In the genomic region with DNA sequence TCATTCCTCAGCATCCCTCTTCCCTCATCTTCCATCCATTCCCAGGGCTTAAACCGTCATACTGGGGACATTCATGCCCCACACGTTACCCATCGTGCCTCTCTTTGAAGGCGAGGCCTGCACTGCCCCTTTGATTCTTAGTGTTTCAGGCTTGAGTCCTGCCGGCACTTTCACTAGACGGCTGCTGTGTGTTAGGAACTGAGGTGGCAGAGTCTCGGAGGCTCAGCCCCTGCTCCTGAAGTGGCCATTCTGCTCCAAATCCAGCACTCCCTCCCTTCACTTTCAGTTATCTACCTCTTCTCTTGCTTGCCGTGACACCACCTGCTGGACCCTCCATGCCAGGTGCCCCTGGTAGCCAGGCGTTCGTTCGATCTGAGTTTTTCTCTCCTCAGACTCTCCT, we compare ENCODE assay signal across 21 cellular contexts.
"Had no signal": no experiment of that assay in that cellular context is flagged by ENCODE, and none has a peak within 500 bp of the region (broad histone marks: within the 10 kb centered on the region; RNA-seq: fewer than 3 reads in every experiment).

No MANE protein-coding gene starts in this region.

- H3K4me3 Mint-ChIP-seq: natural killer cell treated with Interleukin-12 subunit alpha and Interleukin-12 subunit beta and Interleukin-15 and Interleukin-18, amount 100 ng/mL, for 72 hours; T-cell had no signal

- H3K4me3 ChIP-seq: breast epithelium, dorsolateral prefrontal cortex, mucosa of descending colon, right lobe of liver, smooth muscle cell, transverse colon had no signal

- H3K27me3 Mint-ChIP-seq: natural killer cell treated with Interleukin-12 subunit alpha and Interleukin-12 subunit beta and Interleukin-15 and Interleukin-18, amount 100 ng/mL, for 72 hours; T-cell had no signal

- H3K27me3 ChIP-seq: breast epithelium, dorsolateral prefrontal cortex, neutrophil, right lobe of liver, transverse colon had no signal

- H3K36me3 Mint-ChIP-seq: natural killer cell treated with Interleukin-12 subunit alpha and Interleukin-12 subunit beta and Interleukin-15 and Interleukin-18, amount 100 ng/mL, for 72 hours; T-cell had no signal

- H3K27ac Mint-ChIP-seq: T-cell had no signal

- DNase-seq: activated CD4-positive, alpha-beta T cell treated with anti-CD3 and anti-CD28 coated beads for 4 hours; activated CD4-positive, alpha-beta T cell treated with anti-CD3 and anti-CD28 coated beads, Interleukin-2, amount 50 U/mL, for 4 hours; activated CD8-positive, alpha-beta memory T cell treated with anti-CD3 and anti-CD28 coated beads for 24 hours; activated effector memory CD4-positive, alpha-beta T cell treated with anti-CD3 and anti-CD28 coated beads, Interleukin-2, amount 50 U/mL, for 16 hours; activated naive CD4-positive, alpha-beta T cell treated with anti-CD3 and anti-CD28 coated beads, Interleukin-2, amount 50 U/mL, for 16 hours; effector memory CD4-positive, alpha-beta T cell; foreskin fibroblast; head of caudate nucleus; kidney glomerular epithelial cell; right lobe of liver; stimulated activated CD4-positive, alpha-beta T cell treated with anti-CD3 and anti-CD28 coated beads, Interleukin-15, amount 100 ng/mL, for 24 hours; stimulated activated CD4-positive, alpha-beta T cell treated with anti-CD3 and anti-CD28 coated beads, Interleukin-2, amount 100 ng/mL, for 24 hours; stimulated activated naive CD4-positive, alpha-beta T cell treated with Interleukin-2 at 50 U/mL for 16 hours; T-cell; transverse colon had no signal

- H3K27ac ChIP-seq: breast epithelium, dorsolateral prefrontal cortex, neutrophil, transverse colon had no signal

- H3K9me3 Mint-ChIP-seq: natural killer cell treated with Interleukin-12 subunit alpha and Interleukin-12 subunit beta and Interleukin-15 and Interleukin-18, amount 100 ng/mL, for 72 hours; T-cell had no signal

- H3K9me3 ChIP-seq: breast epithelium, mucosa of descending colon, neutrophil, right lobe of liver, transverse colon had no signal

- H3K36me3 ChIP-seq: breast epithelium, neutrophil, transverse colon had no signal

- ATAC-seq: mucosa of descending colon, T-cell had no signal
